In genomic region chr17:10127819-10128375, GRCh38 we compare ENCODE assay signal across 11 cellular contexts.
DNase-seq lines count a peak whose midpoint lies in the region; ATAC-seq and TF ChIP-seq lines count a peak whose summit lies in the region.
"Had no signal": no experiment of that assay in that cellular context is flagged by ENCODE, and none has a peak within 500 bp of the region (broad histone marks: within the 10 kb centered on the region; RNA-seq: fewer than 3 reads in every experiment).

No MANE protein-coding gene starts in this region.

- no peak for DNase-seq in activated naive CD8-positive, alpha-beta T cell treated with anti-CD3 and anti-CD28 coated beads, Interleukin-2, amount 50 U/mL, for 24 hours
- no peak for DNase-seq in activated naive CD8-positive, alpha-beta T cell treated with anti-CD3 and anti-CD28 coated beads for 36 hours
- DNase-seq in fibroblast of gingiva (ENCODE audit: low read depth) (peak; percentile 76), naive B cell (no peak), vagina (ENCODE audit: extremely low spot score in 2 of 2) (peak in 1 of 2 donors; percentile 96), MM.1S (no peak), activated gamma-delta T cell (lab: John Stamatoyannopoulos, UW) (no peak), COLO829 (ENCODE audit: low spot score) (no peak)
- DNase-seq: 8988T; activated CD8-positive, alpha-beta memory T cell treated with anti-CD3 and anti-CD28 coated beads, Interleukin-2, amount 50 U/mL, for 4 hours; NCI-H1048 had no signal

- H3K4me3 ChIP-seq in vagina, result peak overlapping the region in 1 of 2 donors; percentile 13
- no peak overlapping the region for H3K4me3 ChIP-seq in MM.1S (ENCODE audit: low read length)

- no peaks in the 10 kb centered on the region for H3K79me2 ChIP-seq in MM.1S (ENCODE audit: low read length)

- no peak overlapping the region for H3K4me2 ChIP-seq in MM.1S (ENCODE audit: low read depth, low read length)

- no peaks in the 10 kb centered on the region for H3K36me3 ChIP-seq in vagina
- H3K36me3 ChIP-seq in MM.1S (replicated peaks; ENCODE audit: insufficient read depth, low read length), result no peaks in the 10 kb centered on the region

- peak overlapping the region; percentile 39 for H3K27ac Mint-ChIP-seq in activated naive CD8-positive, alpha-beta T cell treated with anti-CD3 and anti-CD28 coated beads, Interleukin-2, amount 50 U/mL, for 24 hours
- no peak overlapping the region for H3K27ac Mint-ChIP-seq in activated naive CD8-positive, alpha-beta T cell treated with anti-CD3 and anti-CD28 coated beads for 36 hours
- H3K27ac Mint-ChIP-seq in naive B cell, result peak overlapping the region in 5 of 6 donors; percentile 1 to 88 (median 42)

- H3K4me1 ChIP-seq in vagina (peaks cover 54% of the 10 kb centered on the region), MM.1S (ENCODE audit: low read length) (no peaks in the 10 kb centered on the region)

- H3K9me2 ChIP-seq in MM.1S (replicated peaks; ENCODE audit: insufficient read depth, low read length), result no peaks in the 10 kb centered on the region

- no peak overlapping the region for H3K4me3 Mint-ChIP-seq in activated naive CD8-positive, alpha-beta T cell treated with anti-CD3 and anti-CD28 coated beads, Interleukin-2, amount 50 U/mL, for 24 hours
- H3K4me3 Mint-ChIP-seq in activated naive CD8-positive, alpha-beta T cell treated with anti-CD3 and anti-CD28 coated beads for 36 hours, result no peak overlapping the region
- H3K4me3 Mint-ChIP-seq in naive B cell, result peak overlapping the region in 4 of 8 donors; percentile 9 to 80 (median 22)

- H3F3A ChIP-seq in MM.1S (ENCODE audit: insufficient read depth, low read length), result no peaks in the 10 kb centered on the region

- peaks cover 4% of the 10 kb centered on the region for H3K27me3 Mint-ChIP-seq in activated naive CD8-positive, alpha-beta T cell treated with anti-CD3 and anti-CD28 coated beads, Interleukin-2, amount 50 U/mL, for 24 hours
- H3K27me3 Mint-ChIP-seq in activated naive CD8-positive, alpha-beta T cell treated with anti-CD3 and anti-CD28 coated beads for 36 hours, result no peaks in the 10 kb centered on the region
- no peaks in the 10 kb centered on the region for H3K27me3 Mint-ChIP-seq in naive B cell

- H3K4me1 Mint-ChIP-seq in activated naive CD8-positive, alpha-beta T cell treated with anti-CD3 and anti-CD28 coated beads, Interleukin-2, amount 50 U/mL, for 24 hours, result peaks cover 40% of the 10 kb centered on the region
- H3K4me1 Mint-ChIP-seq in activated naive CD8-positive, alpha-beta T cell treated with anti-CD3 and anti-CD28 coated beads for 36 hours, result peaks cover 17% of the 10 kb centered on the region
- H3K4me1 Mint-ChIP-seq in naive B cell, result peaks cover 8 to 41% (median 39%) of the 10 kb centered on the region in 3 donors

- H3K9me3 Mint-ChIP-seq in activated naive CD8-positive, alpha-beta T cell treated with anti-CD3 and anti-CD28 coated beads, Interleukin-2, amount 50 U/mL, for 24 hours, result peaks cover 4% of the 10 kb centered on the region
- H3K9me3 Mint-ChIP-seq in activated naive CD8-positive, alpha-beta T cell treated with anti-CD3 and anti-CD28 coated beads for 36 hours, result peaks cover 2% of the 10 kb centered on the region
- peaks cover 0 to 5% (median 0%) of the 10 kb centered on the region in 7 donors for H3K9me3 Mint-ChIP-seq in naive B cell

- H3K9me3 ChIP-seq in vagina (no peaks in the 10 kb centered on the region), MM.1S (replicated peaks; ENCODE audit: insufficient read depth, low read length) (no peaks in the 10 kb centered on the region)

- ATAC-seq in activated naive CD8-positive, alpha-beta T cell treated with anti-CD3 and anti-CD28 coated beads, Interleukin-2, amount 50 U/mL, for 24 hours, result no peak
- ATAC-seq in naive B cell (ENCODE audit: low read depth in 2 of 2), result peak; percentile 51 to 63

- H2AFZ ChIP-seq in MM.1S (ENCODE audit: low read length), result no peak overlapping the region

- H3K36me3 Mint-ChIP-seq in activated naive CD8-positive, alpha-beta T cell treated with anti-CD3 and anti-CD28 coated beads, Interleukin-2, amount 50 U/mL, for 24 hours (ENCODE audit: low read depth), result no peaks in the 10 kb centered on the region
- H3K36me3 Mint-ChIP-seq in activated naive CD8-positive, alpha-beta T cell treated with anti-CD3 and anti-CD28 coated beads for 36 hours, result no peaks in the 10 kb centered on the region
- no peaks in the 10 kb centered on the region for H3K36me3 Mint-ChIP-seq in naive B cell

- no peak for TF ChIP-seq CTCF in vagina (IDR thresholded peaks at IDR 0.05)
- TF ChIP-seq CTCF in MM.1S (IDR thresholded peaks at IDR 0.05; ENCODE audit: low read length), result no peak

- H3K27me3 ChIP-seq in vagina, result no peaks in the 10 kb centered on the region
- no peaks in the 10 kb centered on the region for H3K27me3 ChIP-seq in MM.1S (replicated peaks; ENCODE audit: insufficient read depth, low read length)

- intact Hi-C loops in vagina (cut with DNase I), result no loop called here

- H3K9ac ChIP-seq in MM.1S (ENCODE audit: low read length), result no peak overlapping the region

- H3K27ac ChIP-seq in vagina (peak overlapping the region; percentile 66), MM.1S (ENCODE audit: low read length) (no peak overlapping the region)

- no peaks in the 10 kb centered on the region for H4K20me1 ChIP-seq in MM.1S (ENCODE audit: insufficient read depth, low read length)

- TF ChIP-seq POLR2A in vagina (IDR thresholded peaks at IDR 0.05), result no peak
